In the genomic region with DNA sequence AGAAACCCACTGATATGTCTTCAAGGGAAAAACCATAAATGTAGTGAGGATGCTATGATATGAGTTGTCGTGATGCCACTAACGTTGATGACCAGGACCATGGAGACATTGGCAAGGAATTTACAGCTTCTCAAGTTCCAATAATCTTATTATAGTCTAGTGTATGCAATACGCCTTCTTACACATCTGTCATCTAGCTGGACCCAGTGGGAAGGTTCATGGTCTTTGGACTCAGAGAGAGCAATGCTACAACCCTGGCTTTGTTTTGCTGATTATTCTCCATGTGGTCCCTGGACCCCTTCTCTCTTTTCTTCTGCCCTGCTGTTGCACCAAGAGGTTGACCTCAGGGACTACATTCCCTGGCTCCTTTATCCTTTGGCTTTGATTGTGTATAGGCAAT, we compare ENCODE assay signal across 26 cellular contexts.
"Had no signal": no experiment of that assay in that cellular context is flagged by ENCODE, and none has a peak within 500 bp of the region (broad histone marks: within the 10 kb centered on the region; RNA-seq: fewer than 3 reads in every experiment).

No MANE protein-coding gene starts in this region.

- H3K4me3 Mint-ChIP-seq: immature natural killer cell; naive thymus-derived CD4-positive, alpha-beta T cell; nephron; neural progenitor cell; stimulated activated effector memory CD8-positive, alpha-beta T cell treated with anti-CD3 and anti-CD28 coated beads, Interleukin-12 subunit alpha, Interleukin-12 subunit beta, amount 100 ng/mL, for 72 hours had no signal

- H3K27ac Mint-ChIP-seq: immature natural killer cell; naive thymus-derived CD4-positive, alpha-beta T cell; nephron; neural progenitor cell; stimulated activated effector memory CD8-positive, alpha-beta T cell treated with anti-CD3 and anti-CD28 coated beads, Interleukin-12 subunit alpha, Interleukin-12 subunit beta, amount 100 ng/mL, for 72 hours had no signal

- ATAC-seq: heart right ventricle; left ventricle myocardium superior; lower lobe of right lung; naive thymus-derived CD4-positive, alpha-beta T cell; sciatic nerve; stimulated activated effector memory CD8-positive, alpha-beta T cell treated with anti-CD3 and anti-CD28 coated beads, Interleukin-12 subunit alpha, Interleukin-12 subunit beta, amount 100 ng/mL, for 72 hours had no signal

- H3K36me3 Mint-ChIP-seq: immature natural killer cell; naive thymus-derived CD4-positive, alpha-beta T cell; neural progenitor cell; stimulated activated effector memory CD8-positive, alpha-beta T cell treated with anti-CD3 and anti-CD28 coated beads, Interleukin-12 subunit alpha, Interleukin-12 subunit beta, amount 100 ng/mL, for 72 hours had no signal

- H3K9ac ChIP-seq: neural progenitor cell, parathyroid adenoma had no signal

- H3K27me3 ChIP-seq: esophagus squamous epithelium, heart right ventricle, neural progenitor cell, tibial nerve had no signal

- FAIRE-seq: endothelial cell of umbilical vein had no signal

- H3K27ac ChIP-seq: coronary artery, esophagus squamous epithelium, lower lobe of right lung, neural progenitor cell, parathyroid adenoma, thoracic aorta, tibial nerve had no signal

- H3K9me3 Mint-ChIP-seq: nephron, neural progenitor cell had no signal

- H3K36me3 ChIP-seq: esophagus squamous epithelium, heart right ventricle, lower lobe of right lung, thoracic aorta, tibial nerve had no signal

- H3K4me1 ChIP-seq: lower lobe of right lung, neural progenitor cell, parathyroid adenoma had no signal

- H3K27me3 Mint-ChIP-seq: naive thymus-derived CD4-positive, alpha-beta T cell; progenitor cell of endocrine pancreas had no signal

- H3K4me3 ChIP-seq: coronary artery, esophagus squamous epithelium, heart right ventricle, lower lobe of right lung, neural progenitor cell, thoracic aorta, tibial nerve had no signal

- H3K9me3 ChIP-seq: esophagus squamous epithelium, heart right ventricle, lower lobe of right lung, thoracic aorta, tibial nerve had no signal

- H3K4me1 Mint-ChIP-seq: naive thymus-derived CD4-positive, alpha-beta T cell; stimulated activated effector memory CD8-positive, alpha-beta T cell treated with anti-CD3 and anti-CD28 coated beads, Interleukin-12 subunit alpha, Interleukin-12 subunit beta, amount 100 ng/mL, for 72 hours had no signal

- H3K79me2 ChIP-seq: parathyroid adenoma had no signal

- H2AFZ ChIP-seq: neural progenitor cell, parathyroid adenoma had no signal

- H3K4me2 ChIP-seq: neural progenitor cell had no signal

- DNase-seq: dermis blood vessel endothelial cell; effector memory CD4-positive, alpha-beta T cell; esophagus squamous epithelium; foreskin melanocyte; glutamatergic neuron; heart right ventricle; hypothalamus; immature natural killer cell; islet precursor cell; kidney glomerular epithelial cell; left ventricle myocardium superior; lower lobe of right lung; naive thymus-derived CD4-positive, alpha-beta T cell; stimulated activated CD4-positive, alpha-beta T cell treated with anti-CD3 and anti-CD28 coated beads, Interleukin-2, amount 100 ng/mL, for 24 hours; stimulated activated CD4-positive, alpha-beta T cell treated with anti-CD3 and anti-CD28 coated beads, Interleukin-4, amount 100 ng/mL, for 24 hours; stimulated activated naive CD4-positive, alpha-beta T cell treated with Interleukin-2 at 50 U/mL for 16 hours had no signal
